12 cellular contexts compared by ENCODE assay signal in the genomic region with DNA sequence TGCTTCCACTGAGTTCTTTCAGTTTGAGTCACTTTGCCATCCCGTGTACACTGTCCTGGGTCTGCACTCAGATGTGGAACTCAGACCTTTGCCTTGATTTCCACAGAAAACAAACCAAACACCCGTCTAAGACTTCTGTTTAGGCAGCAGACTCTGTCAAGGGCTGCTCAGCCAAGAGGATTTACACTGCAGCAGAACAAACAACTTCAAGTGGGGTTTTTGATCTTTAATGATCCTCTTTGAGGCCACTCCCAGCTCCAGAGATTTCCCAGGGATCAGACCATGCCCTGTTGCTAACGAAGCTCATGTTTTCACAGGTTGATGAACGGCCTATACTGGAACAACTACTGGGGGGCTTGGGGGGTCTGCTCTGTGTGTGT. TPM values are rescaled to one million over a fixed set of nuclear protein-coding genes. Genes with fewer than 3 reads are reported as not detected.
DNase-seq lines count a peak whose midpoint lies in the region; ATAC-seq and TF ChIP-seq lines count a peak whose summit lies in the region.
"Had no signal": no experiment of that assay in that cellular context is flagged by ENCODE, and none has a peak within 500 bp of the region (broad histone marks: within the 10 kb centered on the region; RNA-seq: fewer than 3 reads in every experiment).

No MANE protein-coding gene starts in this region.

- no peak overlapping the region for H3K4me3 Mint-ChIP-seq in type B pancreatic cell
- H3K4me3 Mint-ChIP-seq: activated naive CD4-positive, alpha-beta T cell treated with anti-CD3 and anti-CD28 coated beads, Interleukin-2, amount 50 U/mL, for 24 hours had no signal

- intact Hi-C loops in left lung (cut with DNase I) = no loop called here

- H3K36me3 Mint-ChIP-seq in type B pancreatic cell = peaks cover 3% of the 10 kb centered on the region
- H3K36me3 Mint-ChIP-seq: activated naive CD4-positive, alpha-beta T cell treated with anti-CD3 and anti-CD28 coated beads, Interleukin-2, amount 50 U/mL, for 24 hours had no signal

- peak overlapping the region; percentile 13 to 63 for H3K27ac ChIP-seq in left lung

- H3K36me3 ChIP-seq in left lung = no peaks in the 10 kb centered on the region

- no peak for TF ChIP-seq CTCF in left lung (IDR thresholded peaks at IDR 0.05)
- TF ChIP-seq CTCF in type B pancreatic cell (conservative IDR thresholded peaks at IDR 0.05) = no peak

- peaks cover 64% of the 10 kb centered on the region for H3K4me1 Mint-ChIP-seq in type B pancreatic cell (ENCODE audit: unreplicated experiment)
- H3K4me1 Mint-ChIP-seq: activated naive CD4-positive, alpha-beta T cell treated with anti-CD3 and anti-CD28 coated beads, Interleukin-2, amount 50 U/mL, for 24 hours had no signal

- H3K9me3 Mint-ChIP-seq in type B pancreatic cell = peaks cover 7% of the 10 kb centered on the region
- H3K9me3 Mint-ChIP-seq: activated naive CD4-positive, alpha-beta T cell treated with anti-CD3 and anti-CD28 coated beads, Interleukin-2, amount 50 U/mL, for 24 hours had no signal

- no peak for TF ChIP-seq POLR2A in GM18505 (IDR thresholded peaks at IDR 0.05; ENCODE audit: borderline replicate concordance, extremely low read depth, insufficient read depth, insufficient read length)

- ATAC-seq in left lung (peak; percentile 59), GM19463 (IDR thresholded peaks at IDR 0.05; ENCODE audit: unreplicated experiment) (no peak), GM18505 (IDR thresholded peaks at IDR 0.05; ENCODE audit: unreplicated experiment) (no peak)
- ATAC-seq: Right ventricle myocardium inferior had no signal

- H3K4me3 ChIP-seq in left lung = no peak overlapping the region

- H3K27ac Mint-ChIP-seq in type B pancreatic cell = peak overlapping the region; percentile 47
- H3K27ac Mint-ChIP-seq: activated naive CD4-positive, alpha-beta T cell treated with anti-CD3 and anti-CD28 coated beads, Interleukin-2, amount 50 U/mL, for 24 hours had no signal

- H3K4me1 ChIP-seq in left lung = peaks cover 34 to 72% of the 10 kb centered on the region in 2 donors

- no peaks in the 10 kb centered on the region for H3K9me3 ChIP-seq in left lung

- H3K27me3 Mint-ChIP-seq in type B pancreatic cell = no peaks in the 10 kb centered on the region

- peak; percentile 22 to 24 for DNase-seq in SHP77 (lab: John Stamatoyannopoulos, UW)
- no peak for DNase-seq in SHP77 treated with DMSO at 0.1 percent for 48 hours (lab: John Stamatoyannopoulos, UW)
- DNase-seq in NCI-H82 treated with DMSO at 0.1 percent for 48 hours (lab: John Stamatoyannopoulos, UW; ENCODE audit: unreplicated experiment) = peak; percentile 49
- no peak for DNase-seq in left lung
- DNase-seq in type B pancreatic cell (ENCODE audit: extremely low spot score, unreplicated experiment) = no peak
- DNase-seq in NCI-H2171 treated with DMSO at 0.1 percent for 48 hours (lab: John Stamatoyannopoulos, UW) = no peak
- DNase-seq: NCI-H1092 treated with DMSO at 0.1 percent for 48 hours, trophoblast cell had no signal

- H3K27me3 ChIP-seq in left lung = no peaks in the 10 kb centered on the region

RNA-seq across cellular contexts. Expression of a gene that starts 52.5 kb away (rescaled TPM):
- total RNA-seq in left lung (10 to 100 TPM; 33.5 to 34.1 TPM), type B pancreatic cell (ENCODE audit: low replicate concordance) (19.2 and 20.3 TPM in 2 replicates)

Comparison
In these comparisons a context has a peak if more than half of its experiments do, and no peak if none do; other contexts are left out.
1. DNase-seq: peak in SHP77 (2 of 2) and NCI-H82 treated with DMSO at 0.1 percent for 48 hours (single experiment); none in SHP77 treated with DMSO at 0.1 percent for 48 hours (single experiment), left lung (0 of 2), type B pancreatic cell (single experiment) and NCI-H2171 treated with DMSO at 0.1 percent for 48 hours (single experiment).